ENCODE assay signal across 2 cellular contexts in the genomic region with DNA sequence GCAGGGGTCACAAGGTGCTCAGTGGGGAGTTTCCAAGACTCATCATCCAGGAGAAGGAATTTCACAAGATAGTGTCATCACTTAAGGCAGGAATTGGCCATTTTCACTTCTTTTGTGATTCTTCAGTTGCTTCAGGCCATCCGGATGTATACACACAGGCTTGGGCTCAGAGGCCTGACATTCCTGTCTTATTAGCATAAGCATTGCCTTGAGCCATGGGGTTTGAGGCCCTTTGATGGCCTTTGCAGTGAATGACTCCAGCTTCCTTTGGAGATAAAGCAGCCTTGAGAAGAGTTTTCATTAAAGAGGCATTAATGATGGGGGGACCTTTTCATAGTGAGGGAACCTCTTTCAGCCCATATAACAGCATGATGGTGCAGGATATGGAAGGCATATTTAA.
TF ChIP-seq lines count a peak whose summit lies in the region.

No MANE protein-coding gene starts in this region.

TF ChIP-seq in GM23338, 12 proteins besides CTCF, POLR2A, EP300 and RAD21 (continues in another document):
- TF ChIP-seq, protein P1, sequence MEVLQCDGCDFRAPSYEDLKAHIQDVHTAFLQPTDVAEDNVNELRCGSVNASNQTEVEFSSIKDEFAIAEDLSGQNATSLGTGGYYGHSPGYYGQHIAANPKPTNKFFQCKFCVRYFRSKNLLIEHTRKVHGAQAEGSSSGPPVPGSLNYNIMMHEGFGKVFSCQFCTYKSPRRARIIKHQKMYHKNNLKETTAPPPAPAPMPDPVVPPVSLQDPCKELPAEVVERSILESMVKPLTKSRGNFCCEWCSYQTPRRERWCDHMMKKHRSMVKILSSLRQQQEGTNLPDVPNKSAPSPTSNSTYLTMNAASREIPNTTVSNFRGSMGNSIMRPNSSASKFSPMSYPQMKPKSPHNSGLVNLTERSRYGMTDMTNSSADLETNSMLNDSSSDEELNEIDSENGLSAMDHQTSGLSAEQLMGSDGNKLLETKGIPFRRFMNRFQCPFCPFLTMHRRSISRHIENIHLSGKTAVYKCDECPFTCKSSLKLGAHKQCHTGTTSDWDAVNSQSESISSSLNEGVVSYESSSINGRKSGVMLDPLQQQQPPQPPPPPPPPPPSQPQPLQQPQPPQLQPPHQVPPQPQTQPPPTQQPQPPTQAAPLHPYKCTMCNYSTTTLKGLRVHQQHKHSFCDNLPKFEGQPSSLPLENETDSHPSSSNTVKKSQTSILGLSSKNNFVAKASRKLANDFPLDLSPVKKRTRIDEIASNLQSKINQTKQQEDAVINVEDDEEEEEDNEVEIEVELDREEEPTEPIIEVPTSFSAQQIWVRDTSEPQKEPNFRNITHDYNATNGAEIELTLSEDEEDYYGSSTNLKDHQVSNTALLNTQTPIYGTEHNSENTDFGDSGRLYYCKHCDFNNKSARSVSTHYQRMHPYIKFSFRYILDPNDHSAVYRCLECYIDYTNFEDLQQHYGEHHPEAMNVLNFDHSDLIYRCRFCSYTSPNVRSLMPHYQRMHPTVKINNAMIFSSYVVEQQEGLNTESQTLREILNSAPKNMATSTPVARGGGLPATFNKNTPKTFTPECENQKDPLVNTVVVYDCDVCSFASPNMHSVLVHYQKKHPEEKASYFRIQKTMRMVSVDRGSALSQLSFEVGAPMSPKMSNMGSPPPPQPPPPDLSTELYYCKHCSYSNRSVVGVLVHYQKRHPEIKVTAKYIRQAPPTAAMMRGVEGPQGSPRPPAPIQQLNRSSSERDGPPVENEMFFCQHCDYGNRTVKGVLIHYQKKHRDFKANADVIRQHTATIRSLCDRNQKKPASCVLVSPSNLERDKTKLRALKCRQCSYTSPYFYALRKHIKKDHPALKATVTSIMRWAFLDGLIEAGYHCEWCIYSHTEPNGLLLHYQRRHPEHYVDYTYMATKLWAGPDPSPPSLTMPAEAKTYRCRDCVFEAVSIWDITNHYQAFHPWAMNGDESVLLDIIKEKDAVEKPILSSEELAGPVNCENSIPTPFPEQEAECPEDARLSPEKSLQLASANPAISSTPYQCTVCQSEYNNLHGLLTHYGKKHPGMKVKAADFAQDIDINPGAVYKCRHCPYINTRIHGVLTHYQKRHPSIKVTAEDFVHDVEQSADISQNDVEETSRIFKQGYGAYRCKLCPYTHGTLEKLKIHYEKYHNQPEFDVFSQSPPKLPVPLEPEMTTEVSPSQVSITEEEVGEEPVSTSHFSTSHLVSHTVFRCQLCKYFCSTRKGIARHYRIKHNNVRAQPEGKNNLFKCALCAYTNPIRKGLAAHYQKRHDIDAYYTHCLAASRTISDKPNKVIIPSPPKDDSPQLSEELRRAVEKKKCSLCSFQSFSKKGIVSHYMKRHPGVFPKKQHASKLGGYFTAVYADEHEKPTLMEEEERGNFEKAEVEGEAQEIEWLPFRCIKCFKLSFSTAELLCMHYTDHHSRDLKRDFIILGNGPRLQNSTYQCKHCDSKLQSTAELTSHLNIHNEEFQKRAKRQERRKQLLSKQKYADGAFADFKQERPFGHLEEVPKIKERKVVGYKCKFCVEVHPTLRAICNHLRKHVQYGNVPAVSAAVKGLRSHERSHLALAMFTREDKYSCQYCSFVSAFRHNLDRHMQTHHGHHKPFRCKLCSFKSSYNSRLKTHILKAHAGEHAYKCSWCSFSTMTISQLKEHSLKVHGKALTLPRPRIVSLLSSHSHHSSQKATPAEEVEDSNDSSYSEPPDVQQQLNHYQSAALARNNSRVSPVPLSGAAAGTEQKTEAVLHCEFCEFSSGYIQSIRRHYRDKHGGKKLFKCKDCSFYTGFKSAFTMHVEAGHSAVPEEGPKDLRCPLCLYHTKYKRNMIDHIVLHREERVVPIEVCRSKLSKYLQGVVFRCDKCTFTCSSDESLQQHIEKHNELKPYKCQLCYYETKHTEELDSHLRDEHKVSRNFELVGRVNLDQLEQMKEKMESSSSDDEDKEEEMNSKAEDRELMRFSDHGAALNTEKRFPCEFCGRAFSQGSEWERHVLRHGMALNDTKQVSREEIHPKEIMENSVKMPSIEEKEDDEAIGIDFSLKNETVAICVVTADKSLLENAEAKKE (CRISPR knock-in tag; IDR thresholded peaks at IDR 0.05): peak; percentile 62; the same call in 1 of the 2 replicates
- no peak for TF ChIP-seq EZH2 (IDR thresholded peaks at IDR 0.05; ENCODE audit: low read depth, unreplicated experiment)
- TF ChIP-seq, protein P2, sequence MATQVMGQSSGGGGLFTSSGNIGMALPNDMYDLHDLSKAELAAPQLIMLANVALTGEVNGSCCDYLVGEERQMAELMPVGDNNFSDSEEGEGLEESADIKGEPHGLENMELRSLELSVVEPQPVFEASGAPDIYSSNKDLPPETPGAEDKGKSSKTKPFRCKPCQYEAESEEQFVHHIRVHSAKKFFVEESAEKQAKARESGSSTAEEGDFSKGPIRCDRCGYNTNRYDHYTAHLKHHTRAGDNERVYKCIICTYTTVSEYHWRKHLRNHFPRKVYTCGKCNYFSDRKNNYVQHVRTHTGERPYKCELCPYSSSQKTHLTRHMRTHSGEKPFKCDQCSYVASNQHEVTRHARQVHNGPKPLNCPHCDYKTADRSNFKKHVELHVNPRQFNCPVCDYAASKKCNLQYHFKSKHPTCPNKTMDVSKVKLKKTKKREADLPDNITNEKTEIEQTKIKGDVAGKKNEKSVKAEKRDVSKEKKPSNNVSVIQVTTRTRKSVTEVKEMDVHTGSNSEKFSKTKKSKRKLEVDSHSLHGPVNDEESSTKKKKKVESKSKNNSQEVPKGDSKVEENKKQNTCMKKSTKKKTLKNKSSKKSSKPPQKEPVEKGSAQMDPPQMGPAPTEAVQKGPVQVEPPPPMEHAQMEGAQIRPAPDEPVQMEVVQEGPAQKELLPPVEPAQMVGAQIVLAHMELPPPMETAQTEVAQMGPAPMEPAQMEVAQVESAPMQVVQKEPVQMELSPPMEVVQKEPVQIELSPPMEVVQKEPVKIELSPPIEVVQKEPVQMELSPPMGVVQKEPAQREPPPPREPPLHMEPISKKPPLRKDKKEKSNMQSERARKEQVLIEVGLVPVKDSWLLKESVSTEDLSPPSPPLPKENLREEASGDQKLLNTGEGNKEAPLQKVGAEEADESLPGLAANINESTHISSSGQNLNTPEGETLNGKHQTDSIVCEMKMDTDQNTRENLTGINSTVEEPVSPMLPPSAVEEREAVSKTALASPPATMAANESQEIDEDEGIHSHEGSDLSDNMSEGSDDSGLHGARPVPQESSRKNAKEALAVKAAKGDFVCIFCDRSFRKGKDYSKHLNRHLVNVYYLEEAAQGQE (IDR thresholded peaks at IDR 0.05; ENCODE audit: unreplicated experiment): no peak
- no peak for TF ChIP-seq ZNF331 (CRISPR knock-in tag; IDR thresholded peaks at IDR 0.05; ENCODE audit: low read depth)
- no peak for TF ChIP-seq STAT1 (IDR thresholded peaks at IDR 0.05; ENCODE audit: unreplicated experiment)
- no peak for TF ChIP-seq EZH2phosphoT487 (IDR thresholded peaks at IDR 0.05; ENCODE audit: unreplicated experiment)
- no peak for TF ChIP-seq NANOG (IDR thresholded peaks at IDR 0.05; ENCODE audit: borderline replicate concordance)
- 0 out of 2 replicates have a peak, but pooled peaks have one; percentile 35 for TF ChIP-seq ZNF114 (CRISPR knock-in tag; IDR thresholded peaks at IDR 0.05)
- no peak for TF ChIP-seq POLR2AphosphoS5 (IDR thresholded peaks at IDR 0.05; ENCODE audit: low read depth)

TF ChIP-seq in WTC11, 78 proteins besides CTCF, POLR2A, EP300 and RAD21 (continued from another document):
- TF ChIP-seq, protein P3, sequence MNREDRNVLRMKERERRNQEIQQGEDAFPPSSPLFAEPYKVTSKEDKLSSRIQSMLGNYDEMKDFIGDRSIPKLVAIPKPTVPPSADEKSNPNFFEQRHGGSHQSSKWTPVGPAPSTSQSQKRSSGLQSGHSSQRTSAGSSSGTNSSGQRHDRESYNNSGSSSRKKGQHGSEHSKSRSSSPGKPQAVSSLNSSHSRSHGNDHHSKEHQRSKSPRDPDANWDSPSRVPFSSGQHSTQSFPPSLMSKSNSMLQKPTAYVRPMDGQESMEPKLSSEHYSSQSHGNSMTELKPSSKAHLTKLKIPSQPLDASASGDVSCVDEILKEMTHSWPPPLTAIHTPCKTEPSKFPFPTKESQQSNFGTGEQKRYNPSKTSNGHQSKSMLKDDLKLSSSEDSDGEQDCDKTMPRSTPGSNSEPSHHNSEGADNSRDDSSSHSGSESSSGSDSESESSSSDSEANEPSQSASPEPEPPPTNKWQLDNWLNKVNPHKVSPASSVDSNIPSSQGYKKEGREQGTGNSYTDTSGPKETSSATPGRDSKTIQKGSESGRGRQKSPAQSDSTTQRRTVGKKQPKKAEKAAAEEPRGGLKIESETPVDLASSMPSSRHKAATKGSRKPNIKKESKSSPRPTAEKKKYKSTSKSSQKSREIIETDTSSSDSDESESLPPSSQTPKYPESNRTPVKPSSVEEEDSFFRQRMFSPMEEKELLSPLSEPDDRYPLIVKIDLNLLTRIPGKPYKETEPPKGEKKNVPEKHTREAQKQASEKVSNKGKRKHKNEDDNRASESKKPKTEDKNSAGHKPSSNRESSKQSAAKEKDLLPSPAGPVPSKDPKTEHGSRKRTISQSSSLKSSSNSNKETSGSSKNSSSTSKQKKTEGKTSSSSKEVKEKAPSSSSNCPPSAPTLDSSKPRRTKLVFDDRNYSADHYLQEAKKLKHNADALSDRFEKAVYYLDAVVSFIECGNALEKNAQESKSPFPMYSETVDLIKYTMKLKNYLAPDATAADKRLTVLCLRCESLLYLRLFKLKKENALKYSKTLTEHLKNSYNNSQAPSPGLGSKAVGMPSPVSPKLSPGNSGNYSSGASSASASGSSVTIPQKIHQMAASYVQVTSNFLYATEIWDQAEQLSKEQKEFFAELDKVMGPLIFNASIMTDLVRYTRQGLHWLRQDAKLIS (CRISPR knock-in tag; IDR thresholded peaks at IDR 0.05; ENCODE audit: borderline replicate concordance): no peak
- TF ChIP-seq ZNF416 (CRISPR knock-in tag; IDR thresholded peaks at IDR 0.05) (no peak), ETV6 (CRISPR knock-in tag; IDR thresholded peaks at IDR 0.05) (no peak), TEAD4 (CRISPR knock-in tag; IDR thresholded peaks at IDR 0.05) (no peak), CREB1 (CRISPR knock-in tag; IDR thresholded peaks at IDR 0.05) (no peak)
- TF ChIP-seq, protein P4, sequence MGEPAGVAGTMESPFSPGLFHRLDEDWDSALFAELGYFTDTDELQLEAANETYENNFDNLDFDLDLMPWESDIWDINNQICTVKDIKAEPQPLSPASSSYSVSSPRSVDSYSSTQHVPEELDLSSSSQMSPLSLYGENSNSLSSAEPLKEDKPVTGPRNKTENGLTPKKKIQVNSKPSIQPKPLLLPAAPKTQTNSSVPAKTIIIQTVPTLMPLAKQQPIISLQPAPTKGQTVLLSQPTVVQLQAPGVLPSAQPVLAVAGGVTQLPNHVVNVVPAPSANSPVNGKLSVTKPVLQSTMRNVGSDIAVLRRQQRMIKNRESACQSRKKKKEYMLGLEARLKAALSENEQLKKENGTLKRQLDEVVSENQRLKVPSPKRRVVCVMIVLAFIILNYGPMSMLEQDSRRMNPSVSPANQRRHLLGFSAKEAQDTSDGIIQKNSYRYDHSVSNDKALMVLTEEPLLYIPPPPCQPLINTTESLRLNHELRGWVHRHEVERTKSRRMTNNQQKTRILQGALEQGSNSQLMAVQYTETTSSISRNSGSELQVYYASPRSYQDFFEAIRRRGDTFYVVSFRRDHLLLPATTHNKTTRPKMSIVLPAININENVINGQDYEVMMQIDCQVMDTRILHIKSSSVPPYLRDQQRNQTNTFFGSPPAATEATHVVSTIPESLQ (CRISPR knock-in tag; IDR thresholded peaks at IDR 0.05): no peak
- TF ChIP-seq, protein P5, sequence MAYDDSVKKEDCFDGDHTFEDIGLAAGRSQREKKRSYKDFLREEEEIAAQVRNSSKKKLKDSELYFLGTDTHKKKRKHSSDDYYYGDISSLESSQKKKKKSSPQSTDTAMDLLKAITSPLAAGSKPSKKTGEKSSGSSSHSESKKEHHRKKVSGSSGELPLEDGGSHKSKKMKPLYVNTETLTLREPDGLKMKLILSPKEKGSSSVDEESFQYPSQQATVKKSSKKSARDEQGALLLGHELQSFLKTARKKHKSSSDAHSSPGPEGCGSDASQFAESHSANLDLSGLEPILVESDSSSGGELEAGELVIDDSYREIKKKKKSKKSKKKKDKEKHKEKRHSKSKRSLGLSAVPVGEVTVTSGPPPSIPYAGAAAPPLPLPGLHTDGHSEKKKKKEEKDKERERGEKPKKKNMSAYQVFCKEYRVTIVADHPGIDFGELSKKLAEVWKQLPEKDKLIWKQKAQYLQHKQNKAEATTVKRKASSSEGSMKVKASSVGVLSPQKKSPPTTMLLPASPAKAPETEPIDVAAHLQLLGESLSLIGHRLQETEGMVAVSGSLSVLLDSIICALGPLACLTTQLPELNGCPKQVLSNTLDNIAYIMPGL (CRISPR knock-in tag; IDR thresholded peaks at IDR 0.05): no peak
- TF ChIP-seq, protein P6, sequence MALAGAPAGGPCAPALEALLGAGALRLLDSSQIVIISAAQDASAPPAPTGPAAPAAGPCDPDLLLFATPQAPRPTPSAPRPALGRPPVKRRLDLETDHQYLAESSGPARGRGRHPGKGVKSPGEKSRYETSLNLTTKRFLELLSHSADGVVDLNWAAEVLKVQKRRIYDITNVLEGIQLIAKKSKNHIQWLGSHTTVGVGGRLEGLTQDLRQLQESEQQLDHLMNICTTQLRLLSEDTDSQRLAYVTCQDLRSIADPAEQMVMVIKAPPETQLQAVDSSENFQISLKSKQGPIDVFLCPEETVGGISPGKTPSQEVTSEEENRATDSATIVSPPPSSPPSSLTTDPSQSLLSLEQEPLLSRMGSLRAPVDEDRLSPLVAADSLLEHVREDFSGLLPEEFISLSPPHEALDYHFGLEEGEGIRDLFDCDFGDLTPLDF (CRISPR knock-in tag; IDR thresholded peaks at IDR 0.05): no peak
TF ChIP-seq in WTC11: peak in this region for 0.
